ENCODE assay signal across 12 cellular contexts in the genomic region with DNA sequence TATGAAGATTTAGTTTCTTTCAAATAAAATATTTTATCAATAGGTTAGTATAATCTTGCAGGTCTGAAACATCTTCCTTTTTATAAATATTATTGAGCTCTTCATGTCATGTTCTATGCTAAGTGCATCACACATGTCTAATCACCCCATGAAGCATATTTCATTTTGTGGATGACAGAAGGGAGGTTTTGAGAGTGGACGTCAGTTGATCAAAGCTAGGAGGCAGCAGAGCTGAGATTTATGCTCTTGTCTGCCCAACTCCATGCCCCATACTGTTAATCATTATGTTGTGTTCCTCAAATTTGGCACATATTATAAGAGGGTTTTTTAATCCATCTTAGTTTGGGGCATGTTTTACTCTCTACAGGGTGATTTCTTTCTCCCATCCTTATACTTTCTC. TPM values are rescaled to one million over a fixed set of nuclear protein-coding genes. Genes with fewer than 3 reads are reported as not detected.
DNase-seq lines count a peak whose midpoint lies in the region; ATAC-seq and TF ChIP-seq lines count a peak whose summit lies in the region.
"Had no signal": no experiment of that assay in that cellular context is flagged by ENCODE, and none has a peak within 500 bp of the region (broad histone marks: within the 10 kb centered on the region; RNA-seq: fewer than 3 reads in every experiment).

No MANE protein-coding gene starts in this region.

- H3K27ac ChIP-seq in SK-N-SH (ENCODE audit: low read depth in 2 of 2, low read length in 1 of 2) (no peak overlapping the region), right lobe of liver (peak overlapping the region in 2 of 3 donors; percentile 9 to 25)

- no peak for TF ChIP-seq RAD21 in SK-N-SH (IDR thresholded peaks at IDR 0.05; ENCODE audit: low read length)

- H3K4me1 Mint-ChIP-seq in CD14-positive monocyte: peaks cover 55% of the 10 kb centered on the region

- peaks cover 0 to 4% (median 2%) of the 10 kb centered on the region in 3 donors for H3K27me3 Mint-ChIP-seq in CD14-positive monocyte (ENCODE audit: low read depth in 3 of 3)

- TF ChIP-seq CTCF in CD14-positive monocyte (IDR thresholded peaks at IDR 0.05) (peak; percentile 53), SK-N-SH (IDR thresholded peaks at IDR 0.05) (peak; percentile 19; the same call in 1 of the 2 replicates), right lobe of liver (IDR thresholded peaks at IDR 0.05) (peak in 1 of 4 donors; percentile 20)

- peaks cover 12 to 15% of the 10 kb centered on the region in 2 donors for H3K36me3 Mint-ChIP-seq in CD14-positive monocyte

- no peak overlapping the region for H3K9ac ChIP-seq in SK-N-SH

- POLR2A ChIA-PET in SK-N-SH (lab: Yijun Ruan, JAX): no interaction called here

- TF ChIP-seq POLR2A in right lobe of liver (IDR thresholded peaks at IDR 0.05): no peak

- no peaks in the 10 kb centered on the region for H3K36me3 ChIP-seq in SK-N-SH (replicated peaks in 1 of 2; ENCODE audit: control insufficient read depth in 1 of 2, insufficient read depth in 2 of 2, low read length in 1 of 2)
- H3K36me3 ChIP-seq in right lobe of liver: no peaks in the 10 kb centered on the region

- no peak for TF ChIP-seq EP300 in SK-N-SH (IDR thresholded peaks at IDR 0.05; ENCODE audit: borderline replicate concordance in 1 of 2, low read depth in 1 of 2, low read length in 1 of 2)

- no peak overlapping the region for H2AFZ ChIP-seq in SK-N-SH (ENCODE audit: low read depth)

- no peaks in the 10 kb centered on the region for H4K20me1 ChIP-seq in SK-N-SH (ENCODE audit: insufficient read depth)

- H3F3A ChIP-seq in SK-N-SH (replicated peaks; ENCODE audit: insufficient read depth): peaks cover under 1% of the 10 kb centered on the region

- H3K79me2 ChIP-seq in SK-N-SH (ENCODE audit: insufficient read depth): peaks cover 60% of the 10 kb centered on the region; the same call in 1 of the 2 replicates

- H3K9me3 ChIP-seq in SK-N-SH (no peaks in the 10 kb centered on the region), right lobe of liver (no peaks in the 10 kb centered on the region)
- H3K9me3 ChIP-seq: Caco-2 had no signal

- H3K9me3 Mint-ChIP-seq in CD14-positive monocyte: no peaks in the 10 kb centered on the region

- intact Hi-C loops in CD14-positive monocyte (cut with micrococcal nuclease): loop anchor here in 1 of 2 donors (10.0 kb wide), 1 partner anchor 141 kb away; no protein-coding TSS in a partner anchor
- intact Hi-C loops in right lobe of liver (cut with DNase I): no loop called here

- 73% methylated on average over 1 of the region's 1 CpG for WGBS in SK-N-SH (ENCODE audit: low lambda C conversion rate)
- WGBS in right lobe of liver (ENCODE audit: insufficient coverage, low coverage, low lambda C conversion rate, missing lambda C conversion rate): 33% methylated on average over 1 of the region's 1 CpG

- DNase-seq in CD14-positive monocyte (ENCODE audit: low spot score): no peak
- no peak for DNase-seq in SK-N-SH
- no peak for DNase-seq in right lobe of liver
- no peak for DNase-seq in midbrain (lab: John Stamatoyannopoulos, UW)
- no peak for DNase-seq in retina
- DNase-seq in NCI-H345 (lab: John Stamatoyannopoulos, UW): no peak
- DNase-seq: activated effector memory CD4-positive, alpha-beta T cell treated with anti-CD3 and anti-CD28 coated beads, Interleukin-2, amount 50 U/mL, for 16 hours; Caco-2; NCI-H2029; stimulated activated CD4-positive, alpha-beta T cell treated with anti-CD3 and anti-CD28 coated beads, Interleukin-4, amount 100 ng/mL, for 4 hours had no signal

- H3K4me3 Mint-ChIP-seq in CD14-positive monocyte: no peak overlapping the region

- CTCF ChIA-PET in SK-N-SH (lab: Yijun Ruan, JAX): interaction anchor here (0.7 to 1.2 kb wide), 2 partner anchors 111 to 168 kb away, joined by 3 read pairs; no protein-coding TSS in a partner anchor

- ATAC-seq in GM21786 (IDR thresholded peaks at IDR 0.05; ENCODE audit: unreplicated experiment): peak; percentile 32
- ATAC-seq in right lobe of liver: peak in 2 of 4 donors; percentile 33 to 44
- no peak for ATAC-seq in GM19324 (IDR thresholded peaks at IDR 0.05; ENCODE audit: low FRiP score, unreplicated experiment)

- H3K27me3 ChIP-seq in SK-N-SH (ENCODE audit: insufficient read depth): no peaks in the 10 kb centered on the region
- no peaks in the 10 kb centered on the region for H3K27me3 ChIP-seq in right lobe of liver

- no peaks in the 10 kb centered on the region for H3K9me2 ChIP-seq in SK-N-SH

- H3K4me2 ChIP-seq in SK-N-SH: no peak overlapping the region

- no peak overlapping the region for H3K4me3 ChIP-seq in SK-N-SH (ENCODE audit: low read depth in 2 of 2, low read length in 1 of 2)
- H3K4me3 ChIP-seq in right lobe of liver: no peak overlapping the region

- H3K27ac Mint-ChIP-seq in CD14-positive monocyte: peak overlapping the region; percentile 94 to 99 (median 97)

- H3K4me1 ChIP-seq in SK-N-SH (ENCODE audit: control insufficient read depth in 1 of 2, insufficient read depth in 2 of 2, low read depth in 1 of 2, low read length in 1 of 2) (peaks cover 0 to 42% of the 10 kb centered on the region in 2 experiments), right lobe of liver (peaks cover 0 to 4% (median under 1%) of the 10 kb centered on the region in 4 donors)

TF ChIP-seq in SK-N-SH, 30 proteins besides CTCF, POLR2A, EP300 and RAD21:
- TF ChIP-seq ELF1 (IDR thresholded peaks at IDR 0.05): no peak
- TF ChIP-seq, protein P1, sequence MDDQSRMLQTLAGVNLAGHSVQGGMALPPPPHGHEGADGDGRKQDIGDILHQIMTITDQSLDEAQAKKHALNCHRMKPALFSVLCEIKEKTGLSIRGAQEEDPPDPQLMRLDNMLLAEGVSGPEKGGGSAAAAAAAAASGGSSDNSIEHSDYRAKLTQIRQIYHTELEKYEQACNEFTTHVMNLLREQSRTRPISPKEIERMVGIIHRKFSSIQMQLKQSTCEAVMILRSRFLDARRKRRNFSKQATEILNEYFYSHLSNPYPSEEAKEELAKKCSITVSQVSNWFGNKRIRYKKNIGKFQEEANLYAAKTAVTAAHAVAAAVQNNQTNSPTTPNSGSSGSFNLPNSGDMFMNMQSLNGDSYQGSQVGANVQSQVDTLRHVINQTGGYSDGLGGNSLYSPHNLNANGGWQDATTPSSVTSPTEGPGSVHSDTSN (IDR thresholded peaks at IDR 0.05): 0 out of 2 replicates have a peak, but pooled peaks have one; percentile 10

RNA-seq across cellular contexts. Expression of a gene that starts 22.7 kb away (rescaled TPM):
- 10 to 100 TPM; 28.4 to 36.5 TPM for polyA plus RNA-seq in CD14-positive monocyte
- 12.7 and 17.4 TPM in 2 replicates for polyA plus RNA-seq in SK-N-SH (2012; rRNA removed)
- polyA plus RNA-seq in SK-N-SH (2012; cell fraction: cytosol; rRNA removed): 13.5 and 13.9 TPM in 2 replicates
- polyA plus RNA-seq in SK-N-SH (2012; cell fraction: nucleus; rRNA removed): 19.6 and 19.8 TPM in 2 replicates
- total RNA-seq in right lobe of liver: 10 to 100 TPM in 4 of 6 experiments, 1 to 10 TPM in 2; 8.2 to 17.4 (median 12.2) TPM

Comparison
In these comparisons a context has a peak if more than half of its experiments do, and no peak if none do; other contexts are left out.
1. H3K27ac ChIP-seq: peak in right lobe of liver (2 of 3); none in SK-N-SH (0 of 2).